ENCODE assay signal across 7 cellular contexts in genomic region chr17:79111097-79111496, GRCh38.
"Had no signal": no experiment of that assay in that cellular context is flagged by ENCODE, and none has a peak within 500 bp of the region (broad histone marks: within the 10 kb centered on the region; RNA-seq: fewer than 3 reads in every experiment).

No MANE protein-coding gene starts in this region.

- H3K36me3 ChIP-seq: HAP-1 had no signal

- H3K9ac ChIP-seq: GM23248, KMS-11 had no signal

- H3K9me3 ChIP-seq: HAP-1 had no signal

- H3K4me3 ChIP-seq: GM23248, HAP-1 had no signal

- H3K4me2 ChIP-seq: KMS-11 had no signal

- H2AFZ ChIP-seq: GM23248 had no signal

- H3K4me1 ChIP-seq: HAP-1 had no signal

- H3K27ac ChIP-seq: GM23248, KMS-11 had no signal

- DNase-seq: GM23248, GOT3, H7, HFFc6, KBM-7 had no signal
